In the genomic region with DNA sequence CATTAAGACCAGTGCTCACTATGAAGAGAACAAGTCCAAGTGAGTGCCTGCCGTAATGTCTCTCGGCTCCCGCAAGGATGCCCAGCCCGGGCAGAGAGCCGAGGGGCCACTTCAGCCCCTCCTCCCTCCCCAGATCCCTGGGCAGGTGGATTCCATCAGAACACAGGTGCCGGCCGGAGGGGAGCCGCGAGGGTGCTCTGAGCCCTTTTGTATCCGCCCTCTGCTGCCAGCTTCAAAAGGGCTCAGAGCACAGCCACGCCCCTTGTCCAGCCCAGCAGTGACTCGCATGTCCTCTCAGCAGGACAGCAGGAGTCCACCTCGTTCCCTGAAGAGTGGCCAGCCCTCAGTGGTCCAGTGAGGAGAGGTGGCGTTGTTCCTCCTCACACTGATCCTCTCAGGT, we compare ENCODE assay signal across 16 cellular contexts. TPM values are rescaled to one million over a fixed set of nuclear protein-coding genes. Genes with fewer than 3 reads are reported as not detected.
DNase-seq lines count a peak whose midpoint lies in the region; ATAC-seq and TF ChIP-seq lines count a peak whose summit lies in the region.
"Had no signal": no experiment of that assay in that cellular context is flagged by ENCODE, and none has a peak within 500 bp of the region (broad histone marks: within the 10 kb centered on the region; RNA-seq: fewer than 3 reads in every experiment).

No MANE protein-coding gene starts in this region.

- CTCF ChIA-PET in CD4-positive, alpha-beta T cell (lab: Charles Lee), result no interaction called here
- CTCF ChIA-PET in PC-9 (lab: Charles Lee), result no interaction called here

- H3K4me2 ChIP-seq in PC-9, result peak overlapping the region; percentile 32; the same call in 1 of the 2 replicates

- no peaks in the 10 kb centered on the region for H3K79me2 ChIP-seq in PC-9 (ENCODE audit: low read depth)

- H3K9me3 Mint-ChIP-seq in CD4-positive, alpha-beta T cell, result no peaks in the 10 kb centered on the region
- H3K9me3 Mint-ChIP-seq: activated T-cell treated with anti-CD3 and anti-CD28 coated beads, Interleukin-2, amount 50 U/mL, for 4 hours; nephron had no signal

- no peaks in the 10 kb centered on the region for H3K9me2 ChIP-seq in PC-9 (ENCODE audit: insufficient read depth)

- no peaks in the 10 kb centered on the region for H3K36me3 ChIP-seq in PC-9 (ENCODE audit: low read depth)
- H3K36me3 ChIP-seq: uterus had no signal

- no peaks in the 10 kb centered on the region for H3K27me3 Mint-ChIP-seq in CD4-positive, alpha-beta T cell
- H3K27me3 Mint-ChIP-seq: progenitor cell of endocrine pancreas had no signal

- H3K9me3 ChIP-seq in CD4-positive, alpha-beta T cell (ENCODE audit: control insufficient read depth, low read length), result no peaks in the 10 kb centered on the region
- H3K9me3 ChIP-seq in PC-9 (ENCODE audit: insufficient read depth, low read depth), result no peaks in the 10 kb centered on the region
- H3K9me3 ChIP-seq: uterus had no signal

- POLR2A ChIA-PET in CD4-positive, alpha-beta T cell (lab: Charles Lee), result interaction anchor here (2.2 kb wide), 1 partner anchor 38 kb away, joined by 7 read pairs; no protein-coding TSS in a partner anchor
- POLR2A ChIA-PET in PC-9 (lab: Charles Lee; ENCODE audit: unreplicated experiment), result no interaction called here

- no peak for TF ChIP-seq CTCF in CD4-positive, alpha-beta T cell (IDR thresholded peaks at IDR 0.05)
- TF ChIP-seq CTCF in PC-9 (conservative IDR thresholded peaks at IDR 0.05), result no peak

- H3K4me3 ChIP-seq in PC-9, result no peak overlapping the region
- H3K4me3 ChIP-seq: uterus had no signal

- H3K27me3 ChIP-seq in CD4-positive, alpha-beta T cell (ENCODE audit: control insufficient read depth, insufficient read depth, low read length), result no peaks in the 10 kb centered on the region
- H3K27me3 ChIP-seq in PC-9 (ENCODE audit: insufficient read depth, low read depth), result peaks cover 29% of the 10 kb centered on the region
- H3K27me3 ChIP-seq: uterus had no signal

- DNase-seq in AG08395 (ENCODE audit: low spot score) (peak; percentile 32), PC-9 (no peak), kidney tubule cell (ENCODE audit: low spot score) (peak; percentile 9), NCI-H510A (lab: John Stamatoyannopoulos, UW) (no peak), SHP77 treated with DMSO at 0.1 percent for 48 hours (lab: John Stamatoyannopoulos, UW) (no peak)
- DNase-seq in CD4-positive, alpha-beta T cell, result no peak
- DNase-seq: activated T-cell treated with anti-CD3 and anti-CD28 coated beads, Interleukin-2, amount 50 U/mL, for 4 hours; amygdala; NCI-H1436; NCI-H345; RPMI8226; SW 1271; uterus had no signal

- H3K36me3 Mint-ChIP-seq in CD4-positive, alpha-beta T cell (ENCODE audit: low read depth), result peaks cover 90% of the 10 kb centered on the region

- no TSS peak for BruUV-seq in PC-9 (replicated peaks; lab: Mats Ljungman, UMichigan)

- no peak overlapping the region for H2AFZ ChIP-seq in PC-9

- H3K4me1 Mint-ChIP-seq in CD4-positive, alpha-beta T cell (ENCODE audit: low read depth), result peaks cover 75% of the 10 kb centered on the region

- no peak for ATAC-seq in CD4-positive, alpha-beta T cell (ENCODE audit: poor library complexity)
- ATAC-seq in HG03432 (IDR thresholded peaks at IDR 0.05; ENCODE audit: unreplicated experiment), result no peak
- ATAC-seq: activated T-cell treated with anti-CD3 and anti-CD28 coated beads, Interleukin-2, amount 50 U/mL, for 4 hours had no signal

- no peaks in the 10 kb centered on the region for H3F3A ChIP-seq in PC-9 (ENCODE audit: insufficient read depth, low read depth)

- peak overlapping the region; percentile 72 for H3K27ac Mint-ChIP-seq in CD4-positive, alpha-beta T cell
- H3K27ac Mint-ChIP-seq: nephron, progenitor cell of endocrine pancreas had no signal

- no peaks in the 10 kb centered on the region for H4K20me1 ChIP-seq in PC-9 (ENCODE audit: insufficient read depth)

- no peak overlapping the region for H3K4me3 Mint-ChIP-seq in CD4-positive, alpha-beta T cell
- H3K4me3 Mint-ChIP-seq: activated T-cell treated with anti-CD3 and anti-CD28 coated beads, Interleukin-2, amount 50 U/mL, for 4 hours; nephron had no signal

- intact Hi-C loops in CD4-positive, alpha-beta T cell (cut with DNase I, micrococcal nuclease), result loop anchor here in 1 of 2 experiments (1.0 to 5.0 kb wide), 2 partner anchors 42 to 55 kb away; partner anchors contain the start of gene CYFIP2
- intact Hi-C loops in PC-9 (cut with micrococcal nuclease; ENCODE audit: unreplicated experiment), result loop anchor here (5.0 kb wide), 1 partner anchor 162 kb away; no protein-coding TSS in a partner anchor

- peak overlapping the region; percentile 33 for H3K27ac ChIP-seq in CD4-positive, alpha-beta T cell (ENCODE audit: low read depth, low read length)
- H3K27ac ChIP-seq in PC-9, result no peak overlapping the region
- H3K27ac ChIP-seq: uterus had no signal

- H3K4me1 ChIP-seq in PC-9 (replicated peaks; ENCODE audit: insufficient read depth), result no peaks in the 10 kb centered on the region
- H3K4me1 ChIP-seq: uterus had no signal

RNA-seq across cellular contexts. Expression of gene CYFIP2, which starts 43.9 kb away (rescaled TPM):
- total RNA-seq in CD4-positive, alpha-beta T cell, result 100 to 1,000 TPM; 271 to 287 TPM
- total RNA-seq in PC-9 (2021), result not detected in 2 replicates

Comparison
In these comparisons a context has a peak if more than half of its experiments do, and no peak if none do; other contexts are left out.
1. DNase-seq: peak in AG08395 (single experiment) and kidney tubule cell (single experiment); none in CD4-positive, alpha-beta T cell (0 of 10), PC-9 (0 of 2), NCI-H510A (single experiment) and SHP77 treated with DMSO at 0.1 percent for 48 hours (single experiment).
2. RNA of gene CYFIP2, which starts 43.9 kb away (total RNA-seq): 271 to 287 TPM in CD4-positive, alpha-beta T cell; not detected in PC-9; every median in the first group is over 100 times any median in the second.